8 cellular contexts compared by ENCODE assay signal in the genomic region with DNA sequence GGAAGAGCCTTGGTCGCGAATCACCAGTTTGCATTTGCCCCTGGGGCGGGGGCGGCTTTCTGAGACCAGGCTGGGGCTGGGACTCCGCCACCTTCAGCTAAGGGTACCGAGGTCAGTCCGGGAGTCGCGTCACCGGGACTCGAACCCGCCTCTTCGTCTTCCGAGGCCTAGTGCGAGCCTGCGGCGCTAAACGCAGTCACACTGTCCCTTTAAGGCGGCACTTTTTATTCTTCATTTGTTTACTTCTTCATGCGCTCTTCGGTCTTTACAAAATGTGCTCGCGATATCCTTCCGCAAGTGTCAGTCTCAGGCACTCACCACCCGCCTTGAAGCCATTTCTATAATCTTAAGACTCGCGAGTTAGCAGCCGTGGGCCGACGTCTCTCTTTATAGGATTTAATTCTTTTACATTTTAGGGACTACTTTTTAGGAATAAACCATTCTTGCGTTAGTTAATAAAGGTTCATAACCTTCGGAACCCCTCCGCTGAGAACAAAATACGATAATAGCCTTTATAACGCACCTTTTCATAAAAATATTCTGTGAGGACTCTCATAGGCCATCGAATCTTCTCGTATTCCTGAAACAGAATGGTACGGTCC. TPM values are rescaled to one million over a fixed set of nuclear protein-coding genes. Genes with fewer than 3 reads are reported as not detected.
DNase-seq lines count a peak whose midpoint lies in the region; ATAC-seq and TF ChIP-seq lines count a peak whose summit lies in the region.

No MANE protein-coding gene starts in this region.

- H3K4me3 ChIP-seq in CD4-positive, alpha-beta memory T cell (ENCODE audit: low read length in 2 of 2), result peak overlapping the region; percentile 62 to 95
- peak overlapping the region; percentile 61 to 78 (median 68) for H3K4me3 ChIP-seq in right lobe of liver

- peaks cover 0 to 17% (median 0%) of the 10 kb centered on the region in 8 donors for H3K9me3 Mint-ChIP-seq in CD4-positive, alpha-beta memory T cell

- peaks cover 26 to 66% (median 47%) of the 10 kb centered on the region in 4 donors for H3K4me1 Mint-ChIP-seq in CD4-positive, alpha-beta memory T cell

- peak; percentile 83 to 89 (median 87) for DNase-seq in CD4-positive, alpha-beta memory T cell
- DNase-seq in NCI-H526 treated with DMSO at 0.1 percent for 48 hours (lab: John Stamatoyannopoulos, UW), result peak; percentile 98
- DNase-seq in activated CD4-positive, alpha-beta T cell treated with anti-CD3 and anti-CD28 coated beads, Interleukin-2, amount 50 U/mL, for 1 hour, result peak; percentile 67
- peak; percentile 85 to 91 for DNase-seq in dermis microvascular lymphatic vessel endothelial cell (ENCODE audit: low read depth in 2 of 2)
- peak; percentile 82 to 88 (median 87) for DNase-seq in right lobe of liver
- peak; percentile 84 for DNase-seq in stimulated activated CD4-positive, alpha-beta T cell treated with anti-CD3 and anti-CD28 coated beads, Interleukin-4, amount 100 ng/mL, for 24 hours

- ATAC-seq in HG03135 (IDR thresholded peaks at IDR 0.05; ENCODE audit: unreplicated experiment), result peak; percentile 29
- peak; percentile 34 to 44 (median 39) for ATAC-seq in right lobe of liver
- no peak for ATAC-seq in GM21381 (IDR thresholded peaks at IDR 0.05; ENCODE audit: unreplicated experiment)

- POLR2A ChIA-PET in CD4-positive, alpha-beta memory T cell (lab: Charles Lee; ENCODE audit: partially characterized antibody), result interaction anchor here (0.6 to 10.3 kb wide), 20 partner anchors 12 to 168 kb away, joined by 3 to 865 read pairs (median 11); partner anchors contain the start of genes ACBD4, DCAKD, FMNL1 and HEXIM2

- TF ChIP-seq POLR2A in right lobe of liver (IDR thresholded peaks at IDR 0.05), result no peak

- TF ChIP-seq CTCF in right lobe of liver (IDR thresholded peaks at IDR 0.05), result no peak

- no peaks in the 10 kb centered on the region for H3K9me3 ChIP-seq in CD4-positive, alpha-beta memory T cell (ENCODE audit: control insufficient read depth in 1 of 2, low read length in 2 of 2)
- no peaks in the 10 kb centered on the region for H3K9me3 ChIP-seq in right lobe of liver

- peak overlapping the region; percentile 93 to 99 (median 96) for H3K4me3 Mint-ChIP-seq in CD4-positive, alpha-beta memory T cell

- H3K36me3 Mint-ChIP-seq in CD4-positive, alpha-beta memory T cell, result peaks cover 0 to 25% of the 10 kb centered on the region in 2 donors

- no peaks in the 10 kb centered on the region for H3K27me3 ChIP-seq in CD4-positive, alpha-beta memory T cell (ENCODE audit: insufficient read depth, low read length)
- no peaks in the 10 kb centered on the region for H3K27me3 ChIP-seq in right lobe of liver

- CTCF ChIA-PET in CD4-positive, alpha-beta memory T cell (lab: Charles Lee; ENCODE audit: partially characterized antibody), result interaction anchor here (0.6 to 22.4 kb wide), 8 partner anchors 12 to 87 kb away, joined by 3 to 552 read pairs (median 6); partner anchors contain the start of genes ACBD4, HEXIM2, NMT1 and PLCD3

- H3K4me1 ChIP-seq in CD4-positive, alpha-beta memory T cell (ENCODE audit: insufficient read depth, low read length), result peaks cover 59% of the 10 kb centered on the region
- H3K4me1 ChIP-seq in right lobe of liver, result peaks cover 0 to 32% (median 9%) of the 10 kb centered on the region in 4 donors

- intact Hi-C loops in CD4-positive, alpha-beta memory T cell (cut with micrococcal nuclease), result loop anchor here (1.0 to 2.0 kb wide), 7 partner anchors 12 to 100 kb away; partner anchors contain the start of genes ACBD4, HEXIM2 and NMT1
- intact Hi-C loops in right lobe of liver (cut with DNase I), result no loop called here

- under 1% methylated on average over 37 of the region's 38 CpGs for WGBS in right lobe of liver (ENCODE audit: insufficient coverage, low coverage, low lambda C conversion rate, missing lambda C conversion rate)

- no peaks in the 10 kb centered on the region for H3K36me3 ChIP-seq in CD4-positive, alpha-beta memory T cell (ENCODE audit: insufficient read depth, low read length)
- no peaks in the 10 kb centered on the region for H3K36me3 ChIP-seq in right lobe of liver

- H3K27ac Mint-ChIP-seq in CD4-positive, alpha-beta memory T cell, result peak overlapping the region; percentile 98 to 100 (median 100)

- peaks cover 1 to 5% of the 10 kb centered on the region in 2 donors for H3K27me3 Mint-ChIP-seq in CD4-positive, alpha-beta memory T cell

- peak overlapping the region; percentile 85 for H3K27ac ChIP-seq in CD4-positive, alpha-beta memory T cell (ENCODE audit: low read depth, low read length)
- H3K27ac ChIP-seq in right lobe of liver, result peak overlapping the region; percentile 96 to 99 (median 97)

RNA-seq across cellular contexts. Expression of gene HEXIM1, which starts 0.6 kb away (rescaled TPM):
- total RNA-seq in CD4-positive, alpha-beta memory T cell, result 10 to 100 TPM; 28.8 to 30.8 TPM
- polyA plus RNA-seq in CD4-positive, alpha-beta memory T cell, result 1 to 10 TPM; 2.8 to 5.9 TPM
- 4.9 and 8.2 TPM in 2 replicates for total RNA-seq in dermis microvascular lymphatic vessel endothelial cell
- 10 to 100 TPM; 14.0 to 27.1 (median 19.6) TPM for total RNA-seq in right lobe of liver

RNA-seq across cellular contexts. Expression of gene ACBD4, which starts 12.2 kb away (rescaled TPM):
- total RNA-seq in CD4-positive, alpha-beta memory T cell, result 10 to 100 TPM; 41.9 to 48.1 TPM
- 10 to 100 TPM; 10.3 to 10.5 TPM for polyA plus RNA-seq in CD4-positive, alpha-beta memory T cell
- total RNA-seq in dermis microvascular lymphatic vessel endothelial cell, result 3.4 and 4.1 TPM in 2 replicates
- 10 to 100 TPM; 24.0 to 78.9 (median 56.9) TPM for total RNA-seq in right lobe of liver

RNA-seq across cellular contexts. Expression of gene HEXIM2, which starts 14.0 kb away (rescaled TPM):
- 1 to 10 TPM; 2.7 to 5.1 TPM for total RNA-seq in CD4-positive, alpha-beta memory T cell
- polyA plus RNA-seq in CD4-positive, alpha-beta memory T cell, result 1 to 10 TPM; 2.7 to 2.8 TPM
- 3.2 and 3.7 TPM in 2 replicates for total RNA-seq in dermis microvascular lymphatic vessel endothelial cell
- 10 to 100 TPM in 1 of 6 experiments, 1 to 10 TPM in 5; 2.6 to 13.5 (median 5.4) TPM for total RNA-seq in right lobe of liver

RNA-seq across cellular contexts. Expression of gene PLCD3, which starts 15.4 kb away (rescaled TPM):
- 1 to 10 TPM; 3.8 to 6.0 TPM for total RNA-seq in CD4-positive, alpha-beta memory T cell
- under 1 TPM; 0.30 to 0.80 TPM for polyA plus RNA-seq in CD4-positive, alpha-beta memory T cell
- total RNA-seq in dermis microvascular lymphatic vessel endothelial cell, result 12.7 and 13.0 TPM in 2 replicates
- 10 to 100 TPM in 1 of 6 experiments, 1 to 10 TPM in 5; 2.0 to 26.4 (median 3.0) TPM for total RNA-seq in right lobe of liver
